1 cellular context compared by ENCODE assay signal in the genomic region with DNA sequence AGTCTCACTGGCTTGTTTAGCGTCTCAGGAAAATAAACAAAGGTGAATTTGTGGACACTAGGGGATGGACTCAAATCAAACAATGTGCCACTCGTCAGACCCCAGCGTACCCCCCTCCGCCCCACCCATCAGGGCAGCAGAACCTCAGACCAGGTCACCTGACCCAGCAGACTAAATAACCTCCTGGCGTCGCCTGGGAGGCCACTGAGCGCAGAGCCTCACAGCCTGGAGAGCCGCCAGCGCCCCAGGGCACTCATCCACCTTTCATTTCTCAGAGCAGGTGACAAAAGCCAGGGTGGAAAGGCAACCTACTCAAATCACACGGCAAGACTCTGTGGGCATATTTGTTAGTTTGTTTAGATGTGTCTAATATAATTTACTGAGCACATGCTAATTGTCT.
TF ChIP-seq lines count a peak whose summit lies in the region.

No MANE protein-coding gene starts in this region.

TF ChIP-seq in SK-N-SH treated with all-trans-retinoic acid at 6 μM for 48 hours, 23 proteins besides CTCF, POLR2A, EP300 and RAD21 (continued from another document):
- TF ChIP-seq, protein P1, sequence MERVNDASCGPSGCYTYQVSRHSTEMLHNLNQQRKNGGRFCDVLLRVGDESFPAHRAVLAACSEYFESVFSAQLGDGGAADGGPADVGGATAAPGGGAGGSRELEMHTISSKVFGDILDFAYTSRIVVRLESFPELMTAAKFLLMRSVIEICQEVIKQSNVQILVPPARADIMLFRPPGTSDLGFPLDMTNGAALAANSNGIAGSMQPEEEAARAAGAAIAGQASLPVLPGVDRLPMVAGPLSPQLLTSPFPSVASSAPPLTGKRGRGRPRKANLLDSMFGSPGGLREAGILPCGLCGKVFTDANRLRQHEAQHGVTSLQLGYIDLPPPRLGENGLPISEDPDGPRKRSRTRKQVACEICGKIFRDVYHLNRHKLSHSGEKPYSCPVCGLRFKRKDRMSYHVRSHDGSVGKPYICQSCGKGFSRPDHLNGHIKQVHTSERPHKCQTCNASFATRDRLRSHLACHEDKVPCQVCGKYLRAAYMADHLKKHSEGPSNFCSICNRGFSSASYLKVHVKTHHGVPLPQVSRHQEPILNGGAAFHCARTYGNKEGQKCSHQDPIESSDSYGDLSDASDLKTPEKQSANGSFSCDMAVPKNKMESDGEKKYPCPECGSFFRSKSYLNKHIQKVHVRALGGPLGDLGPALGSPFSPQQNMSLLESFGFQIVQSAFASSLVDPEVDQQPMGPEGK (CRISPR knock-in tag; IDR thresholded peaks at IDR 0.05; ENCODE audit: borderline replicate concordance): no peak
- TF ChIP-seq ZFP3 (CRISPR knock-in tag; IDR thresholded peaks at IDR 0.05): no peak
- TF ChIP-seq ZFP30 (CRISPR knock-in tag; IDR thresholded peaks at IDR 0.05): no peak
- TF ChIP-seq ESRRG (CRISPR knock-in tag; IDR thresholded peaks at IDR 0.05): no peak
- TF ChIP-seq ZC3H10 (CRISPR knock-in tag; IDR thresholded peaks at IDR 0.05): no peak
- no peak for TF ChIP-seq ZNF565 (CRISPR knock-in tag; conservative IDR thresholded peaks at IDR 0.05; ENCODE audit: low read depth)
- TF ChIP-seq, protein P2, sequence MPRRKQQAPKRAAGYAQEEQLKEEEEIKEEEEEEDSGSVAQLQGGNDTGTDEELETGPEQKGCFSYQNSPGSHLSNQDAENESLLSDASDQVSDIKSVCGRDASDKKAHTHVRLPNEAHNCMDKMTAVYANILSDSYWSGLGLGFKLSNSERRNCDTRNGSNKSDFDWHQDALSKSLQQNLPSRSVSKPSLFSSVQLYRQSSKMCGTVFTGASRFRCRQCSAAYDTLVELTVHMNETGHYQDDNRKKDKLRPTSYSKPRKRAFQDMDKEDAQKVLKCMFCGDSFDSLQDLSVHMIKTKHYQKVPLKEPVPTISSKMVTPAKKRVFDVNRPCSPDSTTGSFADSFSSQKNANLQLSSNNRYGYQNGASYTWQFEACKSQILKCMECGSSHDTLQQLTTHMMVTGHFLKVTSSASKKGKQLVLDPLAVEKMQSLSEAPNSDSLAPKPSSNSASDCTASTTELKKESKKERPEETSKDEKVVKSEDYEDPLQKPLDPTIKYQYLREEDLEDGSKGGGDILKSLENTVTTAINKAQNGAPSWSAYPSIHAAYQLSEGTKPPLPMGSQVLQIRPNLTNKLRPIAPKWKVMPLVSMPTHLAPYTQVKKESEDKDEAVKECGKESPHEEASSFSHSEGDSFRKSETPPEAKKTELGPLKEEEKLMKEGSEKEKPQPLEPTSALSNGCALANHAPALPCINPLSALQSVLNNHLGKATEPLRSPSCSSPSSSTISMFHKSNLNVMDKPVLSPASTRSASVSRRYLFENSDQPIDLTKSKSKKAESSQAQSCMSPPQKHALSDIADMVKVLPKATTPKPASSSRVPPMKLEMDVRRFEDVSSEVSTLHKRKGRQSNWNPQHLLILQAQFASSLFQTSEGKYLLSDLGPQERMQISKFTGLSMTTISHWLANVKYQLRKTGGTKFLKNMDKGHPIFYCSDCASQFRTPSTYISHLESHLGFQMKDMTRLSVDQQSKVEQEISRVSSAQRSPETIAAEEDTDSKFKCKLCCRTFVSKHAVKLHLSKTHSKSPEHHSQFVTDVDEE (CRISPR knock-in tag; IDR thresholded peaks at IDR 0.05): no peak
- TF ChIP-seq ARNTL (CRISPR knock-in tag; IDR thresholded peaks at IDR 0.05; ENCODE audit: borderline replicate concordance, low read depth): no peak
